17 cellular contexts compared by ENCODE assay signal in genomic region chr15:91566116-91566515, GRCh38.
"Had no signal": no experiment of that assay in that cellular context is flagged by ENCODE, and none has a peak within 500 bp of the region (broad histone marks: within the 10 kb centered on the region; RNA-seq: fewer than 3 reads in every experiment).

No MANE protein-coding gene starts in this region.

- ATAC-seq: activated CD4-positive, alpha-beta T cell treated with anti-CD3 and anti-CD28 coated beads for 36 hours; activated CD8-positive, alpha-beta memory T cell treated with anti-CD3 and anti-CD28 coated beads, Interleukin-2, amount 10 ng/mL, durations not matched to agents 7 days and 5 days; activated CD8-positive, alpha-beta T cell treated with anti-CD3 and anti-CD28 coated beads, Interleukin-2, amount 10 ng/mL, durations not matched to agents 7 days and 5 days; esophagus mucosa; naive thymus-derived CD4-positive, alpha-beta T cell; right lobe of liver; stimulated activated effector memory CD8-positive, alpha-beta T cell treated with anti-CD3 and anti-CD28 coated beads, Interleukin-12 subunit alpha, Interleukin-12 subunit beta, amount 100 ng/mL, for 72 hours had no signal

- H3K9me3 ChIP-seq: ovary, right lobe of liver, thoracic aorta, uterus had no signal

- H3K4me3 ChIP-seq: ovary, right lobe of liver, thoracic aorta, uterus had no signal

- H3K4me1 ChIP-seq: right lobe of liver, uterus had no signal

- H3K27me3 ChIP-seq: ovary, right lobe of liver, uterus had no signal

- H3K36me3 ChIP-seq: ovary, right lobe of liver, thoracic aorta, uterus had no signal

- DNase-seq: activated B cell treated with CpG ODN at 0.5 μM for 24 hours; activated CD4-positive, alpha-beta T cell treated with anti-CD3 and anti-CD28 coated beads for 36 hours; activated CD8-positive, alpha-beta memory T cell treated with anti-CD3 and anti-CD28 coated beads, Interleukin-2, amount 10 ng/mL, durations not matched to agents 7 days and 5 days; activated CD8-positive, alpha-beta T cell treated with anti-CD3 and anti-CD28 coated beads, Interleukin-2, amount 10 ng/mL, durations not matched to agents 7 days and 5 days; activated T-cell treated with anti-CD3 and anti-CD28 coated beads, Interleukin-2, amount 50 U/mL, for 48 hours; endodermal cell; foreskin fibroblast; head of caudate nucleus; naive thymus-derived CD4-positive, alpha-beta T cell; ovary; right lobe of liver; stimulated activated CD4-positive, alpha-beta T cell treated with anti-CD3 and anti-CD28 coated beads, Interleukin-12 subunit alpha, Interleukin-12 subunit beta, amount 100 ng/mL, for 4 hours; stimulated activated CD4-positive, alpha-beta T cell treated with anti-CD3 and anti-CD28 coated beads, Interleukin-4, amount 100 ng/mL, for 1 hour; uterus had no signal

- H3K27ac ChIP-seq: ovary, right lobe of liver, thoracic aorta, uterus had no signal
